ENCODE assay signal across 34 cellular contexts in genomic region chr11:71564430-71564829, GRCh38. TPM values are rescaled to one million over a fixed set of nuclear protein-coding genes. Genes with fewer than 3 reads are reported as not detected.
"Had no signal": no experiment of that assay in that cellular context is flagged by ENCODE, and none has a peak within 500 bp of the region (broad histone marks: within the 10 kb centered on the region; RNA-seq: fewer than 3 reads in every experiment).

No MANE protein-coding gene starts in this region.

- H3K27me3 ChIP-seq: ascending aorta, breast epithelium, cardiac muscle cell, colonic mucosa had no signal

- H3K9me3 ChIP-seq: ascending aorta, breast epithelium, colonic mucosa, esophagus squamous epithelium had no signal

- H3K4me1 ChIP-seq: ascending aorta, breast epithelium, colonic mucosa, esophagus squamous epithelium, gastroesophageal sphincter had no signal

- FAIRE-seq: endometrium, endothelial cell of umbilical vein had no signal

- H3K4me3 ChIP-seq: ascending aorta, breast epithelium, cardiac muscle cell, colonic mucosa, esophagus squamous epithelium, gastroesophageal sphincter had no signal

- ATAC-seq: activated CD4-positive, CD25-positive, alpha-beta regulatory T cell treated with anti-CD3 and anti-CD28 coated beads, Interleukin-2, amount 50 U/mL, for 24 hours; activated CD8-positive, alpha-beta T cell treated with anti-CD3 and anti-CD28 coated beads for 36 hours; activated T-cell treated with anti-CD3 and anti-CD28 coated beads, Interleukin-2, amount 50 U/mL, for 4 hours; activated T-helper 17 cell treated with anti-CD3 and anti-CD28 coated beads, Interleukin-2, amount 50 U/mL, for 72 hours; gastroesophageal sphincter; T-helper 17 cell had no signal

- H3K27ac ChIP-seq: ascending aorta, breast epithelium, cardiac muscle cell, colonic mucosa, epithelial cell of prostate, esophagus squamous epithelium, gastroesophageal sphincter, WERI-Rb-1 had no signal

- DNase-seq: activated B cell treated with CpG ODN at 0.5 μM for 24 hours; activated CD4-positive, alpha-beta T cell treated with anti-CD3 and anti-CD28 coated beads for 48 hours; activated CD4-positive, alpha-beta T cell treated with anti-CD3 and anti-CD28 coated beads, Interleukin-2, amount 50 U/mL, for 1 hour; activated CD4-positive, alpha-beta T cell treated with anti-CD3 and anti-CD28 coated beads, Interleukin-2, amount 50 U/mL, for 48 hours; activated CD8-positive, alpha-beta memory T cell treated with anti-CD3 and anti-CD28 coated beads for 24 hours; activated CD8-positive, alpha-beta T cell treated with anti-CD3 and anti-CD28 coated beads for 36 hours; activated effector memory CD4-positive, alpha-beta T cell treated with Interleukin-2 at 50 U/mL for 16 hours; activated naive CD4-positive, alpha-beta T cell treated with anti-CD3 and anti-CD28 coated beads, Interleukin-2, amount 50 U/mL, for 16 hours; activated naive CD8-positive, alpha-beta T cell treated with anti-CD3 and anti-CD28 coated beads, Interleukin-2, amount 10 ng/mL, durations not matched to agents 7 days and 5 days; activated T-cell treated with anti-CD3 and anti-CD28 coated beads, Interleukin-2, amount 50 U/mL, for 4 hours; central memory CD4-positive, alpha-beta T cell; cerebellar nuclear complex; colonic mucosa; effector CD8-positive, alpha-beta T cell; esophagus squamous epithelium; foreskin melanocyte; T-helper 1 cell; T-helper 17 cell; T1000; WERI-Rb-1 had no signal

- H3K36me3 ChIP-seq: ascending aorta, breast epithelium, cardiac muscle cell, colonic mucosa, esophagus squamous epithelium, gastroesophageal sphincter, WERI-Rb-1 had no signal

RNA-seq across cellular contexts. Expression of gene KRTAP5-10, which starts 0.9 kb away (rescaled TPM):
- total RNA-seq: activated CD8-positive, alpha-beta T cell treated with anti-CD3 and anti-CD28 coated beads for 36 hours; activated naive CD8-positive, alpha-beta T cell treated with anti-CD3 and anti-CD28 coated beads, Interleukin-2, amount 10 ng/mL, durations not matched to agents 7 days and 5 days; activated T-cell treated with anti-CD3 and anti-CD28 coated beads, Interleukin-2, amount 50 U/mL, for 4 hours; activated T-helper 17 cell treated with anti-CD3 and anti-CD28 coated beads, Interleukin-2, amount 50 U/mL, for 72 hours; ascending aorta; breast epithelium; cardiac muscle cell; dermis microvascular lymphatic vessel endothelial cell; endothelial cell of umbilical vein; esophagus squamous epithelium; fibroblast of lung; fibroblast of villous mesenchyme; gastroesophageal sphincter; glomerular endothelial cell; T-helper 17 cell had no signal
- polyA plus RNA-seq: endothelial cell of umbilical vein, fibroblast of lung had no signal

RNA-seq across cellular contexts. Expression of gene KRTAP5-9, which starts 16.2 kb away (rescaled TPM):
- total RNA-seq: activated CD8-positive, alpha-beta T cell treated with anti-CD3 and anti-CD28 coated beads for 36 hours; activated naive CD8-positive, alpha-beta T cell treated with anti-CD3 and anti-CD28 coated beads, Interleukin-2, amount 10 ng/mL, durations not matched to agents 7 days and 5 days; activated T-cell treated with anti-CD3 and anti-CD28 coated beads, Interleukin-2, amount 50 U/mL, for 4 hours; ascending aorta; dermis microvascular lymphatic vessel endothelial cell; endothelial cell of umbilical vein; esophagus squamous epithelium; fibroblast of lung; fibroblast of villous mesenchyme; gastroesophageal sphincter; glomerular endothelial cell; T-helper 17 cell had no signal
- polyA plus RNA-seq: cardiac muscle cell, fibroblast of lung had no signal

RNA-seq across cellular contexts. Expression of gene KRTAP5-11, which starts 18.2 kb away (rescaled TPM):
- total RNA-seq: activated B cell treated with CpG ODN at 0.5 μM for 24 hours; activated CD8-positive, alpha-beta T cell treated with anti-CD3 and anti-CD28 coated beads for 36 hours; activated naive CD8-positive, alpha-beta T cell treated with anti-CD3 and anti-CD28 coated beads, Interleukin-2, amount 10 ng/mL, durations not matched to agents 7 days and 5 days; activated T-cell treated with anti-CD3 and anti-CD28 coated beads, Interleukin-2, amount 50 U/mL, for 4 hours; activated T-helper 17 cell treated with anti-CD3 and anti-CD28 coated beads, Interleukin-2, amount 50 U/mL, for 72 hours; ascending aorta; breast epithelium; cardiac muscle cell; colonic mucosa; dermis microvascular lymphatic vessel endothelial cell; endothelial cell of umbilical vein; esophagus squamous epithelium; fibroblast of lung; fibroblast of villous mesenchyme; gastroesophageal sphincter; glomerular endothelial cell; T-helper 17 cell had no signal
- polyA plus RNA-seq: cardiac muscle cell, endothelial cell of umbilical vein, esophagus, fibroblast of lung had no signal

RNA-seq across cellular contexts. Expression of gene KRTAP5-8, which starts 26.6 kb away (rescaled TPM):
- total RNA-seq: activated CD8-positive, alpha-beta T cell treated with anti-CD3 and anti-CD28 coated beads for 36 hours; activated naive CD8-positive, alpha-beta T cell treated with anti-CD3 and anti-CD28 coated beads, Interleukin-2, amount 10 ng/mL, durations not matched to agents 7 days and 5 days; activated T-cell treated with anti-CD3 and anti-CD28 coated beads, Interleukin-2, amount 50 U/mL, for 4 hours; ascending aorta; cardiac muscle cell; dermis microvascular lymphatic vessel endothelial cell; endothelial cell of umbilical vein; fibroblast of lung; fibroblast of villous mesenchyme; glomerular endothelial cell had no signal
- polyA plus RNA-seq: cardiac muscle cell, fibroblast of lung had no signal

RNA-seq across cellular contexts. Expression of gene KRTAP5-7, which starts 37.4 kb away (rescaled TPM):
- total RNA-seq: activated CD8-positive, alpha-beta T cell treated with anti-CD3 and anti-CD28 coated beads for 36 hours; activated naive CD8-positive, alpha-beta T cell treated with anti-CD3 and anti-CD28 coated beads, Interleukin-2, amount 10 ng/mL, durations not matched to agents 7 days and 5 days; activated T-cell treated with anti-CD3 and anti-CD28 coated beads, Interleukin-2, amount 50 U/mL, for 4 hours; ascending aorta; cardiac muscle cell; dermis microvascular lymphatic vessel endothelial cell; endothelial cell of umbilical vein; fibroblast of villous mesenchyme; gastroesophageal sphincter; glomerular endothelial cell; T-helper 17 cell had no signal
- polyA plus RNA-seq: cardiac muscle cell, fibroblast of lung had no signal
